8 cellular contexts compared by ENCODE assay signal in genomic region chr3:54374214-54374855, GRCh38.
A peak's percentile ranks its signal among the peaks of the same experiment; 100 is the strongest.
DNase-seq lines count a peak whose midpoint lies in the region; ATAC-seq and TF ChIP-seq lines count a peak whose summit lies in the region.

No MANE protein-coding gene starts in this region.

- H3K9me2 ChIP-seq in OCI-LY1 (ENCODE audit: low read depth, low read length): no peaks in the 10 kb centered on the region

- no peaks in the 10 kb centered on the region for H3F3A ChIP-seq in OCI-LY1 (ENCODE audit: insufficient read depth, low read length)

- no peaks in the 10 kb centered on the region for H3K9me3 Mint-ChIP-seq in activated naive CD4-positive, alpha-beta T cell treated with anti-CD3 and anti-CD28 coated beads for 36 hours
- no peaks in the 10 kb centered on the region for H3K9me3 Mint-ChIP-seq in activated naive CD4-positive, alpha-beta T cell treated with anti-CD3 and anti-CD28 coated beads, Interleukin-2, amount 50 U/mL, for 72 hours

- H3K4me2 ChIP-seq in OCI-LY1 (ENCODE audit: low read length): no peak overlapping the region

- TF ChIP-seq CTCF in OCI-LY1 (IDR thresholded peaks at IDR 0.05; ENCODE audit: low read length) (peak; percentile 46; the same call in 1 of the 2 replicates), heart right ventricle (IDR thresholded peaks at IDR 0.05) (peak; percentile 11 to 61 (median 43)), tibial artery (IDR thresholded peaks at IDR 0.05) (peak; percentile 34 to 44)

- no peak for ATAC-seq in activated naive CD4-positive, alpha-beta T cell treated with anti-CD3 and anti-CD28 coated beads, Interleukin-2, amount 50 U/mL, for 72 hours
- peak in 3 of 8 donors; percentile 58 to 61 (median 58) for ATAC-seq in heart right ventricle
- ATAC-seq in GM18519 (IDR thresholded peaks at IDR 0.05; ENCODE audit: low FRiP score, unreplicated experiment): no peak
- ATAC-seq in GM21825 (IDR thresholded peaks at IDR 0.05; ENCODE audit: unreplicated experiment): no peak

- H3K27ac Mint-ChIP-seq in activated naive CD4-positive, alpha-beta T cell treated with anti-CD3 and anti-CD28 coated beads for 36 hours: no peak overlapping the region
- no peak overlapping the region for H3K27ac Mint-ChIP-seq in activated naive CD4-positive, alpha-beta T cell treated with anti-CD3 and anti-CD28 coated beads, Interleukin-2, amount 50 U/mL, for 72 hours

- H3K4me3 ChIP-seq in OCI-LY1 (ENCODE audit: low read depth, low read length, poor library complexity, severe bottlenecking) (no peak overlapping the region), heart right ventricle (no peak overlapping the region), tibial artery (no peak overlapping the region)

- H3K9me3 ChIP-seq in OCI-LY1 (ENCODE audit: low read length): no peaks in the 10 kb centered on the region
- H3K9me3 ChIP-seq in heart right ventricle: no peaks in the 10 kb centered on the region
- no peaks in the 10 kb centered on the region for H3K9me3 ChIP-seq in tibial artery

- no peaks in the 10 kb centered on the region for H4K20me1 ChIP-seq in OCI-LY1 (ENCODE audit: insufficient read depth, low read length)

- DNase-seq in activated naive CD4-positive, alpha-beta T cell treated with anti-CD3 and anti-CD28 coated beads for 36 hours: peak; percentile 26
- no peak for DNase-seq in activated naive CD4-positive, alpha-beta T cell treated with anti-CD3 and anti-CD28 coated beads, Interleukin-2, amount 50 U/mL, for 72 hours (ENCODE audit: low spot score in 2 of 2)
- DNase-seq in heart right ventricle (no peak), tibial artery (no peak), epidermal melanocyte (ENCODE audit: insufficient read length, low spot score) (no peak)

- no peaks in the 10 kb centered on the region for H3K4me1 Mint-ChIP-seq in activated naive CD4-positive, alpha-beta T cell treated with anti-CD3 and anti-CD28 coated beads for 36 hours (ENCODE audit: low read depth)

- no peak overlapping the region for H3K4me3 Mint-ChIP-seq in activated naive CD4-positive, alpha-beta T cell treated with anti-CD3 and anti-CD28 coated beads for 36 hours

- no peaks in the 10 kb centered on the region for H3K36me3 Mint-ChIP-seq in activated naive CD4-positive, alpha-beta T cell treated with anti-CD3 and anti-CD28 coated beads for 36 hours (ENCODE audit: low read depth)
- no peaks in the 10 kb centered on the region for H3K36me3 Mint-ChIP-seq in activated naive CD4-positive, alpha-beta T cell treated with anti-CD3 and anti-CD28 coated beads, Interleukin-2, amount 50 U/mL, for 72 hours

- WGBS in heart right ventricle, 2 donors: 72 to 79% methylated on average over 8 of the region's 8 CpGs

- H3K79me2 ChIP-seq in OCI-LY1 (ENCODE audit: insufficient read depth, low read length): no peaks in the 10 kb centered on the region

- H3K27ac ChIP-seq in OCI-LY1 (ENCODE audit: low read depth, low read length, poor library complexity, severe bottlenecking): no peak overlapping the region
- no peak overlapping the region for H3K27ac ChIP-seq in heart right ventricle
- no peak overlapping the region for H3K27ac ChIP-seq in tibial artery

- no peaks in the 10 kb centered on the region for H3K27me3 ChIP-seq in OCI-LY1 (ENCODE audit: insufficient read depth, low read length)
- no peaks in the 10 kb centered on the region for H3K27me3 ChIP-seq in heart right ventricle
- no peaks in the 10 kb centered on the region for H3K27me3 ChIP-seq in tibial artery

- peaks cover 7% of the 10 kb centered on the region for H3K27me3 Mint-ChIP-seq in activated naive CD4-positive, alpha-beta T cell treated with anti-CD3 and anti-CD28 coated beads for 36 hours (ENCODE audit: low read depth)

- intact Hi-C loops in activated naive CD4-positive, alpha-beta T cell treated with anti-CD3 and anti-CD28 coated beads for 36 hours (cut with micrococcal nuclease): loop anchor here (1.0 kb wide), 1 partner anchor 436 kb away; no protein-coding TSS in a partner anchor
- intact Hi-C loops in heart right ventricle (cut with DNase I) (loop anchor here in 8 of 10 donors (5.0 to 10.0 kb wide), 4 partner anchors 227 to 437 kb away; no protein-coding TSS in a partner anchor), tibial artery (cut with DNase I; ENCODE audit: low total_unique reads) (no loop called here)

- no peak overlapping the region for H3K9ac ChIP-seq in OCI-LY1 (ENCODE audit: low read length)

- H2AFZ ChIP-seq in OCI-LY1 (ENCODE audit: low read length): no peak overlapping the region

- CTCF ChIA-PET in activated naive CD4-positive, alpha-beta T cell treated with anti-CD3 and anti-CD28 coated beads for 36 hours (lab: Charles Lee): interaction anchor here (0.6 to 2.0 kb wide), 3 partner anchors 8 to 436 kb away, joined by 3 to 19 read pairs (median 4); no protein-coding TSS in a partner anchor

- H3K36me3 ChIP-seq in OCI-LY1 (ENCODE audit: insufficient read depth, low read length): no peaks in the 10 kb centered on the region
- no peaks in the 10 kb centered on the region for H3K36me3 ChIP-seq in heart right ventricle
- no peaks in the 10 kb centered on the region for H3K36me3 ChIP-seq in tibial artery

- H3K4me1 ChIP-seq in OCI-LY1 (ENCODE audit: insufficient read depth, low read length, severe bottlenecking) (no peaks in the 10 kb centered on the region), heart right ventricle (peaks cover 0 to 14% (median 7%) of the 10 kb centered on the region in 9 donors), tibial artery (no peaks in the 10 kb centered on the region)
